Comparison of ENCODE assay signal across 8 cellular contexts in the genomic region with DNA sequence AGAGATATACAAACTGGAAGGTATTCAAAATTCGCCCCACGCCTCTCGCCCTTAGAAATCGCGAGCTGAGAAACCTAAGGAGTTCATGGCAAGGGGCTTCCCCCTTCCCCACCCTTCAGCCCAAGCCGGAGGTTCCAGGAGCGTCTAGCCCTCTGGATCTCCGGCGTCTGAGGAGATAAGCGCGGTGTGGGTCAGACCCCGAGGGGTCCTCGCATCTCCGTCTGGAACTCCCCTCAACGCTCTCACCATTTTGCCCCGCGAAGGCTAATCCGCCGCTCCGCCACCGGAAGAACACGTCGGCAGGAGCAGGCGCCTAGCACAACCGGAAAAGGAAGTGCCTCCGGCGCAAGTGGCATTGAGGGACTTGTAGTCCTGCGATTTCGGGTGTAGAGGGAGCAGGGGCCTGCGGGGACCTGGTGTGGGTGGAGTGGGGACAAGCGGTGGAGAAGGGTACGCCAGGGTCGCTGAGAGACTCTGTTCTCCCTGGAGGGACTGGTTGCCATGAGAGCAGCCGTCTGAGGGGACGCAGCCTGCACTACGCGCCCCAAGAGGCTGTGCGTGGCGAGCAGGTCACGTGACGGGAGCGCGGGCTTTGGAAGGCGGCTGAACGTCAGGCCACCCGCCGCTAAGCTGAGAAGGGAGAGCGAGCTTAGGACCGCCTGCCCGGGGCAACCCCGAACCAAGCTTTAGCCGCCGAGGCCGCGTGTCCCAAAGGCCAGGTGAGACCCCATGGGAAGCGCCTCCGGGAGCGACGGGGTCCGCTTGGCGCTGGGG. TPM values are rescaled to one million over a fixed set of nuclear protein-coding genes. Genes with fewer than 3 reads are reported as not detected.
DNase-seq lines count a peak whose midpoint lies in the region; ATAC-seq and TF ChIP-seq lines count a peak whose summit lies in the region.

A gene with protein sequence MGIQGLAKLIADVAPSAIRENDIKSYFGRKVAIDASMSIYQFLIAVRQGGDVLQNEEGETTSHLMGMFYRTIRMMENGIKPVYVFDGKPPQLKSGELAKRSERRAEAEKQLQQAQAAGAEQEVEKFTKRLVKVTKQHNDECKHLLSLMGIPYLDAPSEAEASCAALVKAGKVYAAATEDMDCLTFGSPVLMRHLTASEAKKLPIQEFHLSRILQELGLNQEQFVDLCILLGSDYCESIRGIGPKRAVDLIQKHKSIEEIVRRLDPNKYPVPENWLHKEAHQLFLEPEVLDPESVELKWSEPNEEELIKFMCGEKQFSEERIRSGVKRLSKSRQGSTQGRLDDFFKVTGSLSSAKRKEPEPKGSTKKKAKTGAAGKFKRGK (plus strand): TSS at position 602 of the 774 bp plus-strand sequence. CDS start 2,451 bp downstream, outside the sequence.
A gene (minus strand): TSS at position 290 of the 774 bp plus-strand sequence. CDS start 41 bp downstream, at position 249.

- H3K36me3 ChIP-seq in BJ (ENCODE audit: control insufficient read depth, insufficient read depth, low read length), result peaks cover 20% of the 10 kb centered on the region
- peaks cover 0 to 42% of the 10 kb centered on the region in 2 donors for H3K36me3 ChIP-seq in left lung

- H3K4me1 Mint-ChIP-seq in activated CD4-positive, alpha-beta T cell treated with anti-CD3 and anti-CD28 coated beads, Interleukin-2, amount 10 ng/mL, durations not matched to agents 7 days and 5 days, result peaks cover 49% of the 10 kb centered on the region

- H3K9me3 ChIP-seq in left lung, result no peaks in the 10 kb centered on the region

- peaks cover 55% of the 10 kb centered on the region for H3K36me3 Mint-ChIP-seq in activated CD4-positive, alpha-beta T cell treated with anti-CD3 and anti-CD28 coated beads, Interleukin-2, amount 10 ng/mL, durations not matched to agents 7 days and 5 days (ENCODE audit: low read depth)

- H3K27me3 Mint-ChIP-seq in activated CD4-positive, alpha-beta T cell treated with anti-CD3 and anti-CD28 coated beads, Interleukin-2, amount 10 ng/mL, durations not matched to agents 7 days and 5 days, result no peaks in the 10 kb centered on the region

- peak within 1 kb of the TSS; percentile 94 for H3K27ac ChIP-seq in coronary artery
- peak within 1 kb of the TSS; percentile 89 to 95 for H3K27ac ChIP-seq in left lung

- ATAC-seq in GM19324 (IDR thresholded peaks at IDR 0.05; ENCODE audit: low FRiP score, unreplicated experiment) (peak; percentile 80), HG03460 (IDR thresholded peaks at IDR 0.05; ENCODE audit: unreplicated experiment) (peak; percentile 80), left lung (peak; percentile 92)

- H3K9me3 Mint-ChIP-seq in activated CD4-positive, alpha-beta T cell treated with anti-CD3 and anti-CD28 coated beads, Interleukin-2, amount 10 ng/mL, durations not matched to agents 7 days and 5 days, result no peaks in the 10 kb centered on the region

- TF ChIP-seq CTCF in BJ (IDR thresholded peaks at IDR 0.05; ENCODE audit: insufficient read depth, low read depth, low read length) (no peak), coronary artery (IDR thresholded peaks at IDR 0.05) (no peak), left lung (IDR thresholded peaks at IDR 0.05) (peak in 1 of 2 donors; percentile 26)

- peak within 1 kb of the TSS; percentile 98 for H3K27ac Mint-ChIP-seq in activated CD4-positive, alpha-beta T cell treated with anti-CD3 and anti-CD28 coated beads, Interleukin-2, amount 10 ng/mL, durations not matched to agents 7 days and 5 days

- DNase-seq in BJ (ENCODE audit: low read depth) (peak; percentile 71), NCI-H526 (lab: John Stamatoyannopoulos, UW) (peak; percentile 95 to 97), coronary artery (ENCODE audit: low spot score) (peak; percentile 94), left lung (peak; percentile 92 to 99)
- peak; percentile 91 for DNase-seq in activated CD4-positive, alpha-beta T cell treated with anti-CD3 and anti-CD28 coated beads, Interleukin-2, amount 10 ng/mL, durations not matched to agents 7 days and 5 days
- peak; percentile 78 for DNase-seq in stimulated activated CD4-positive, alpha-beta T cell treated with anti-CD3 and anti-CD28 coated beads, Interleukin-2, amount 100 ng/mL, for 4 hours (ENCODE audit: low read depth)

- CTCF ChIA-PET in BJ (lab: Yijun Ruan, JAX), result interaction anchor here (0.7 to 2.8 kb wide), 8 partner anchors 36 to 518 kb away, joined by 3 to 11 read pairs (median 6); a partner anchor contains a TSS
- CTCF ChIA-PET in activated CD4-positive, alpha-beta T cell treated with anti-CD3 and anti-CD28 coated beads, Interleukin-2, amount 10 ng/mL, durations not matched to agents 7 days and 5 days (lab: Charles Lee), result interaction anchor here (0.6 to 1.8 kb wide), 16 partner anchors 9 to 1040 kb away, joined by 3 to 6 read pairs (median 3); a partner anchor contains a TSS

- POLR2A ChIA-PET in BJ (lab: Charles Lee), result no interaction called here
- POLR2A ChIA-PET in activated CD4-positive, alpha-beta T cell treated with anti-CD3 and anti-CD28 coated beads, Interleukin-2, amount 10 ng/mL, durations not matched to agents 7 days and 5 days (lab: Charles Lee), result interaction anchor here (0.6 to 2.2 kb wide), 3 partner anchors 23 to 249 kb away, joined by 3 to 7 read pairs (median 4); no protein-coding TSS in a partner anchor

- peak within 1 kb of the TSS; percentile 85 for H3K4me3 Mint-ChIP-seq in activated CD4-positive, alpha-beta T cell treated with anti-CD3 and anti-CD28 coated beads, Interleukin-2, amount 10 ng/mL, durations not matched to agents 7 days and 5 days

- H3K4me3 ChIP-seq in BJ (ENCODE audit: low read depth, low read length), result peak within 1 kb of the TSS; percentile 81
- peak within 1 kb of the TSS; percentile 89 for H3K4me3 ChIP-seq in coronary artery
- H3K4me3 ChIP-seq in left lung, result peak within 1 kb of the TSS; percentile 59 to 68

- intact Hi-C loops in left lung (cut with DNase I), result loop anchor here in 1 of 2 donors (10.0 kb wide), 1 partner anchor 162 kb away; a partner anchor contains a TSS

- peaks cover 15 to 36% of the 10 kb centered on the region in 2 donors for H3K4me1 ChIP-seq in left lung

- H3K27me3 ChIP-seq in BJ (ENCODE audit: control insufficient read depth, insufficient read depth, low read length), result no peaks in the 10 kb centered on the region
- H3K27me3 ChIP-seq in left lung, result no peaks in the 10 kb centered on the region

RNA-seq across cellular contexts. Expression of the first gene that starts in this region (rescaled TPM):
- 11.7 and 13.2 TPM in 2 replicates for polyA plus RNA-seq in BJ (2011; rRNA removed)
- polyA minus RNA-seq in BJ (2011; rRNA and poly(A)+ RNA removed), result 12.0 and 16.4 TPM in 2 replicates
- total RNA-seq in activated CD4-positive, alpha-beta T cell treated with anti-CD3 and anti-CD28 coated beads, Interleukin-2, amount 10 ng/mL, durations not matched to agents 7 days and 5 days, result 100 to 1,000 TPM in 1 of 2 experiments, 10 to 100 TPM in 1; 98.6 to 118 TPM
- 10 to 100 TPM; 13.9 to 23.1 TPM for total RNA-seq in left lung

RNA-seq across cellular contexts. Expression of the second gene that starts in this region (rescaled TPM):
- polyA plus RNA-seq in BJ (2011; rRNA removed), result 371 and 399 TPM in 2 replicates
- 72.7 and 128 TPM in 2 replicates for polyA minus RNA-seq in BJ (2011; rRNA and poly(A)+ RNA removed)
- 100 to 1,000 TPM; 154 to 160 TPM for total RNA-seq in activated CD4-positive, alpha-beta T cell treated with anti-CD3 and anti-CD28 coated beads, Interleukin-2, amount 10 ng/mL, durations not matched to agents 7 days and 5 days
- 100 to 1,000 TPM; 129 to 136 TPM for total RNA-seq in left lung

Comparison
In these comparisons a context has a peak if more than half of its experiments do, and no peak if none do; other contexts are left out.
1. Peak in every context shown above with its lines: DNase-seq, ATAC-seq, H3K4me3 ChIP-seq and H3K27ac ChIP-seq.
2. RNA of the first gene that starts in this region (total RNA-seq): 98.6 to 118 TPM in activated CD4-positive, alpha-beta T cell treated with anti-CD3 and anti-CD28 coated beads, Interleukin-2, amount 10 ng/mL, durations not matched to agents 7 days and 5 days; 13.9 to 23.1 TPM in left lung; every median in the first group is over 4 times any median in the second.